Comparison of ENCODE assay signal across 1 cellular context in the genomic region with DNA sequence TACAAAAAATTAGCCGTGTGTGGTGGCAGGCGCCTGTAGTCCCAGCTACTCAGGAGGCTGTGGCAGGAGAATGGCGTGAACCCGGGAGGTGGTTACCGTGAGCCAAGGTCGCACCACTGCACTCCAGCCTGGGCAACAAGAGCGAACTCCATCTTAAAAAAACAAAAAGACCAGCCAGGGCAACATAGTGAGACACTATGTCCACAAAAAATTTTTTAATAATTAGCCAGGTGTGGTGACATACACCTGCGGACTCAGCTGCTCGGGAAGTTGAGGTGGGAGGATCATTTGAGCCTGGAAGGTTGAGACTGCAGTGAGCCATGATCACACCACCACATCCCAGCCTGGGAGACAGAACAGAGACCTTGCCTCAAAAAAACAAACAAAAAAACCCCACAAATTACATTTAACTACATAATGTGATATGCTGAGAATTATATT.
TF ChIP-seq lines count a peak whose summit lies in the region.

No MANE protein-coding gene starts in this region.

TF ChIP-seq in HepG2, 621 proteins besides CTCF, POLR2A, EP300 and RAD21 (continued from another document and continues in another):
- TF ChIP-seq, protein P1, sequence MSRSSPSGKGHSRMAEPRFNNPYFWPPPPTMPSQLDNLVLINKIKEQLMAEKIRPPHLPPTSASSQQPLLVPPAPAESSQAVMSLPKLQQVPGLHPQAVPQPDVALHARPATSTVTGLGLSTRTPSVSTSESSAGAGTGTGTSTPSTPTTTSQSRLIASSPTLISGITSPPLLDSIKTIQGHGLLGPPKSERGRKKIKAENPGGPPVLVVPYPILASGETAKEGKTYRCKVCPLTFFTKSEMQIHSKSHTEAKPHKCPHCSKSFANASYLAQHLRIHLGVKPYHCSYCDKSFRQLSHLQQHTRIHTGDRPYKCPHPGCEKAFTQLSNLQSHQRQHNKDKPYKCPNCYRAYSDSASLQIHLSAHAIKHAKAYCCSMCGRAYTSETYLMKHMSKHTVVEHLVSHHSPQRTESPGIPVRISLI (CRISPR knock-in tag; IDR thresholded peaks at IDR 0.05; ENCODE audit: borderline replicate concordance), result 0 out of 2 replicates have a peak, but pooled peaks have one; percentile 44
- TF ChIP-seq SNAPC2 (CRISPR knock-in tag; IDR thresholded peaks at IDR 0.05), result no peak
- TF ChIP-seq TBX2 (CRISPR knock-in tag; IDR thresholded peaks at IDR 0.05; ENCODE audit: borderline replicate concordance), result no peak; the same call in 1 of the 2 replicates
- TF ChIP-seq, protein P2, sequence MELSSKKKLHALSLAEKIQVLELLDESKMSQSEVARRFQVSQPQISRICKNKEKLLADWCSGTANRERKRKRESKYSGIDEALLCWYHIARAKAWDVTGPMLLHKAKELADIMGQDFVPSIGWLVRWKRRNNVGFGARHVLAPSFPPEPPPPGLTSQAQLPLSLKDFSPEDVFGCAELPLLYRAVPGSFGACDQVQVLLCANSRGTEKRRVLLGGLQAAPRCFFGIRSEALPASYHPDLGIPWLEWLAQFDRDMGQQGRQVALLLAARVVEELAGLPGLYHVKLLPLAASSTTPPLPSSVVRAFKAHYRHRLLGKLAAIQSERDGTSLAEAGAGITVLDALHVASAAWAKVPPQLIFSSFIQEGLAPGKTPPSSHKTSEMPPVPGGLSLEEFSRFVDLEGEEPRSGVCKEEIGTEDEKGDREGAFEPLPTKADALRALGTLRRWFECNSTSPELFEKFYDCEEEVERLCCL (CRISPR knock-in tag; IDR thresholded peaks at IDR 0.05; ENCODE audit: borderline replicate concordance), result no peak
- TF ChIP-seq, protein P3, sequence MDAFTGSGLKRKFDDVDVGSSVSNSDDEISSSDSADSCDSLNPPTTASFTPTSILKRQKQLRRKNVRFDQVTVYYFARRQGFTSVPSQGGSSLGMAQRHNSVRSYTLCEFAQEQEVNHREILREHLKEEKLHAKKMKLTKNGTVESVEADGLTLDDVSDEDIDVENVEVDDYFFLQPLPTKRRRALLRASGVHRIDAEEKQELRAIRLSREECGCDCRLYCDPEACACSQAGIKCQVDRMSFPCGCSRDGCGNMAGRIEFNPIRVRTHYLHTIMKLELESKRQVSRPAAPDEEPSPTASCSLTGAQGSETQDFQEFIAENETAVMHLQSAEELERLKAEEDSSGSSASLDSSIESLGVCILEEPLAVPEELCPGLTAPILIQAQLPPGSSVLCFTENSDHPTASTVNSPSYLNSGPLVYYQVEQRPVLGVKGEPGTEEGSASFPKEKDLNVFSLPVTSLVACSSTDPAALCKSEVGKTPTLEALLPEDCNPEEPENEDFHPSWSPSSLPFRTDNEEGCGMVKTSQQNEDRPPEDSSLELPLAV (CRISPR knock-in tag; conservative IDR thresholded peaks at IDR 0.05; ENCODE audit: low read depth), result no peak
- TF ChIP-seq, protein P4, sequence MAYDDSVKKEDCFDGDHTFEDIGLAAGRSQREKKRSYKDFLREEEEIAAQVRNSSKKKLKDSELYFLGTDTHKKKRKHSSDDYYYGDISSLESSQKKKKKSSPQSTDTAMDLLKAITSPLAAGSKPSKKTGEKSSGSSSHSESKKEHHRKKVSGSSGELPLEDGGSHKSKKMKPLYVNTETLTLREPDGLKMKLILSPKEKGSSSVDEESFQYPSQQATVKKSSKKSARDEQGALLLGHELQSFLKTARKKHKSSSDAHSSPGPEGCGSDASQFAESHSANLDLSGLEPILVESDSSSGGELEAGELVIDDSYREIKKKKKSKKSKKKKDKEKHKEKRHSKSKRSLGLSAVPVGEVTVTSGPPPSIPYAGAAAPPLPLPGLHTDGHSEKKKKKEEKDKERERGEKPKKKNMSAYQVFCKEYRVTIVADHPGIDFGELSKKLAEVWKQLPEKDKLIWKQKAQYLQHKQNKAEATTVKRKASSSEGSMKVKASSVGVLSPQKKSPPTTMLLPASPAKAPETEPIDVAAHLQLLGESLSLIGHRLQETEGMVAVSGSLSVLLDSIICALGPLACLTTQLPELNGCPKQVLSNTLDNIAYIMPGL (CRISPR knock-in tag; IDR thresholded peaks at IDR 0.05; ENCODE audit: borderline replicate concordance in 1 of 2, low read depth in 1 of 2), result no peak
- no peak for TF ChIP-seq ZNF614 (CRISPR knock-in tag; IDR thresholded peaks at IDR 0.05; ENCODE audit: borderline replicate concordance)
- TF ChIP-seq HCFC1 (IDR thresholded peaks at IDR 0.05; ENCODE audit: low read depth, low read length), result no peak
- no peak for TF ChIP-seq GLI4 (CRISPR knock-in tag; IDR thresholded peaks at IDR 0.05; ENCODE audit: borderline replicate concordance)
- no peak for TF ChIP-seq ZFP82 (CRISPR knock-in tag; IDR thresholded peaks at IDR 0.05; ENCODE audit: borderline replicate concordance)
- TF ChIP-seq ZNF563 (CRISPR knock-in tag; IDR thresholded peaks at IDR 0.05), result no peak
- TF ChIP-seq ZNF121 (CRISPR knock-in tag; IDR thresholded peaks at IDR 0.05), result peak; percentile 96
- TF ChIP-seq NRL (CRISPR knock-in tag; IDR thresholded peaks at IDR 0.05; ENCODE audit: borderline replicate concordance), result no peak
- TF ChIP-seq, protein P5, sequence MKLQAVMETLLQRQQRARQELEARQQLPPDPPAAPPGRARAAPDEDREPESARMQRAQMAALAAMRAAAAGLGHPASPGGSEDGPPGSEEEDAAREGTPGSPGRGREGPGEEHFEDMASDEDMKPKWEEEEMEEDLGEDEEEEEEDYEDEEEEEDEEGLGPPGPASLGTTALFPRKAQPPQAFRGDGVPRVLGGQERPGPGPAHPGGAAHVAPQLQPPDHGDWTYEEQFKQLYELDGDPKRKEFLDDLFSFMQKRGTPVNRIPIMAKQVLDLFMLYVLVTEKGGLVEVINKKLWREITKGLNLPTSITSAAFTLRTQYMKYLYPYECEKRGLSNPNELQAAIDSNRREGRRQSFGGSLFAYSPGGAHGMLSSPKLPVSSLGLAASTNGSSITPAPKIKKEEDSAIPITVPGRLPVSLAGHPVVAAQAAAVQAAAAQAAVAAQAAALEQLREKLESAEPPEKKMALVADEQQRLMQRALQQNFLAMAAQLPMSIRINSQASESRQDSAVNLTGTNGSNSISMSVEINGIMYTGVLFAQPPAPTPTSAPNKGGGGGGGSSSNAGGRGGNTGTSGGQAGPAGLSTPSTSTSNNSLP (IDR thresholded peaks at IDR 0.05; ENCODE audit: low read depth, low read length), result no peak
- no peak for TF ChIP-seq TMF1 (CRISPR knock-in tag; IDR thresholded peaks at IDR 0.05; ENCODE audit: low read depth)
- no peak for TF ChIP-seq KLF11 (CRISPR knock-in tag; IDR thresholded peaks at IDR 0.05)
- TF ChIP-seq, protein P6, sequence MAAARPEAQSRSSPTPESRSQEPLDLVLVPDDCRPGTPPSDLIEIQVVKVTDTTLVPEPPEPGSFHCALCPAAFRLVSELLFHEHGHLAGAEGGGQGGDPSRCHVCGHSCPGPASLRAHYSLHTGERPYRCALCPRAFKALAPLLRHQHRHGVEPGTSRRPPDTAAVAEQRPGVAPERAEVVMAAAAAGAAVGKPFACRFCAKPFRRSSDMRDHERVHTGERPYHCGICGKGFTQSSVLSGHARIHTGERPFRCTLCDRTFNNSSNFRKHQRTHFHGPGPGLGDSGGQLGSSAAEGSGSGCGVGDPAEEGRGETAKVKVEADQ (CRISPR knock-in tag; IDR thresholded peaks at IDR 0.05; ENCODE audit: borderline replicate concordance), result no peak
- TF ChIP-seq, protein P7, sequence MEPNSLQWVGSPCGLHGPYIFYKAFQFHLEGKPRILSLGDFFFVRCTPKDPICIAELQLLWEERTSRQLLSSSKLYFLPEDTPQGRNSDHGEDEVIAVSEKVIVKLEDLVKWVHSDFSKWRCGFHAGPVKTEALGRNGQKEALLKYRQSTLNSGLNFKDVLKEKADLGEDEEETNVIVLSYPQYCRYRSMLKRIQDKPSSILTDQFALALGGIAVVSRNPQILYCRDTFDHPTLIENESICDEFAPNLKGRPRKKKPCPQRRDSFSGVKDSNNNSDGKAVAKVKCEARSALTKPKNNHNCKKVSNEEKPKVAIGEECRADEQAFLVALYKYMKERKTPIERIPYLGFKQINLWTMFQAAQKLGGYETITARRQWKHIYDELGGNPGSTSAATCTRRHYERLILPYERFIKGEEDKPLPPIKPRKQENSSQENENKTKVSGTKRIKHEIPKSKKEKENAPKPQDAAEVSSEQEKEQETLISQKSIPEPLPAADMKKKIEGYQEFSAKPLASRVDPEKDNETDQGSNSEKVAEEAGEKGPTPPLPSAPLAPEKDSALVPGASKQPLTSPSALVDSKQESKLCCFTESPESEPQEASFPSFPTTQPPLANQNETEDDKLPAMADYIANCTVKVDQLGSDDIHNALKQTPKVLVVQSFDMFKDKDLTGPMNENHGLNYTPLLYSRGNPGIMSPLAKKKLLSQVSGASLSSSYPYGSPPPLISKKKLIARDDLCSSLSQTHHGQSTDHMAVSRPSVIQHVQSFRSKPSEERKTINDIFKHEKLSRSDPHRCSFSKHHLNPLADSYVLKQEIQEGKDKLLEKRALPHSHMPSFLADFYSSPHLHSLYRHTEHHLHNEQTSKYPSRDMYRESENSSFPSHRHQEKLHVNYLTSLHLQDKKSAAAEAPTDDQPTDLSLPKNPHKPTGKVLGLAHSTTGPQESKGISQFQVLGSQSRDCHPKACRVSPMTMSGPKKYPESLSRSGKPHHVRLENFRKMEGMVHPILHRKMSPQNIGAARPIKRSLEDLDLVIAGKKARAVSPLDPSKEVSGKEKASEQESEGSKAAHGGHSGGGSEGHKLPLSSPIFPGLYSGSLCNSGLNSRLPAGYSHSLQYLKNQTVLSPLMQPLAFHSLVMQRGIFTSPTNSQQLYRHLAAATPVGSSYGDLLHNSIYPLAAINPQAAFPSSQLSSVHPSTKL (CRISPR knock-in tag; IDR thresholded peaks at IDR 0.05), result 0 out of 2 replicates have a peak, but pooled peaks have one; percentile 11
- TF ChIP-seq KMT2B (CRISPR knock-in tag; IDR thresholded peaks at IDR 0.05), result no peak
- TF ChIP-seq, protein P8, sequence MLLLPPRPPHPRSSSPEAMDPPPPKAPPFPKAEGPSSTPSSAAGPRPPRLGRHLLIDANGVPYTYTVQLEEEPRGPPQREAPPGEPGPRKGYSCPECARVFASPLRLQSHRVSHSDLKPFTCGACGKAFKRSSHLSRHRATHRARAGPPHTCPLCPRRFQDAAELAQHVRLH (CRISPR knock-in tag; IDR thresholded peaks at IDR 0.05; ENCODE audit: borderline replicate concordance, low read depth), result no peak
- TF ChIP-seq SKI (IDR thresholded peaks at IDR 0.05; ENCODE audit: partially characterized antibody), result no peak
- no peak for TF ChIP-seq PCBP1 (IDR thresholded peaks at IDR 0.05; ENCODE audit: borderline replicate concordance, low read depth, low read length)
- TF ChIP-seq, protein P9, sequence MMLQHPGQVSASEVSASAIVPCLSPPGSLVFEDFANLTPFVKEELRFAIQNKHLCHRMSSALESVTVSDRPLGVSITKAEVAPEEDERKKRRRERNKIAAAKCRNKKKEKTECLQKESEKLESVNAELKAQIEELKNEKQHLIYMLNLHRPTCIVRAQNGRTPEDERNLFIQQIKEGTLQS (CRISPR knock-in tag; IDR thresholded peaks at IDR 0.05), result no peak
- TF ChIP-seq, protein P10, sequence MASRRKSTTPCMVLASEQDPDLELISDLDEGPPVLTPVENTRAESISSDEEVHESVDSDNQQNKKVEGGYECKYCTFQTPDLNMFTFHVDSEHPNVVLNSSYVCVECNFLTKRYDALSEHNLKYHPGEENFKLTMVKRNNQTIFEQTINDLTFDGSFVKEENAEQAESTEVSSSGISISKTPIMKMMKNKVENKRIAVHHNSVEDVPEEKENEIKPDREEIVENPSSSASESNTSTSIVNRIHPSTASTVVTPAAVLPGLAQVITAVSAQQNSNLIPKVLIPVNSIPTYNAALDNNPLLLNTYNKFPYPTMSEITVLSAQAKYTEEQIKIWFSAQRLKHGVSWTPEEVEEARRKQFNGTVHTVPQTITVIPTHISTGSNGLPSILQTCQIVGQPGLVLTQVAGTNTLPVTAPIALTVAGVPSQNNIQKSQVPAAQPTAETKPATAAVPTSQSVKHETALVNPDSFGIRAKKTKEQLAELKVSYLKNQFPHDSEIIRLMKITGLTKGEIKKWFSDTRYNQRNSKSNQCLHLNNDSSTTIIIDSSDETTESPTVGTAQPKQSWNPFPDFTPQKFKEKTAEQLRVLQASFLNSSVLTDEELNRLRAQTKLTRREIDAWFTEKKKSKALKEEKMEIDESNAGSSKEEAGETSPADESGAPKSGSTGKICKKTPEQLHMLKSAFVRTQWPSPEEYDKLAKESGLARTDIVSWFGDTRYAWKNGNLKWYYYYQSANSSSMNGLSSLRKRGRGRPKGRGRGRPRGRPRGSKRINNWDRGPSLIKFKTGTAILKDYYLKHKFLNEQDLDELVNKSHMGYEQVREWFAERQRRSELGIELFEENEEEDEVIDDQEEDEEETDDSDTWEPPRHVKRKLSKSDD (CRISPR knock-in tag; IDR thresholded peaks at IDR 0.05; ENCODE audit: low read depth), result peak; percentile 44; the same call in 1 of the 2 replicates
- TF ChIP-seq, protein P11, sequence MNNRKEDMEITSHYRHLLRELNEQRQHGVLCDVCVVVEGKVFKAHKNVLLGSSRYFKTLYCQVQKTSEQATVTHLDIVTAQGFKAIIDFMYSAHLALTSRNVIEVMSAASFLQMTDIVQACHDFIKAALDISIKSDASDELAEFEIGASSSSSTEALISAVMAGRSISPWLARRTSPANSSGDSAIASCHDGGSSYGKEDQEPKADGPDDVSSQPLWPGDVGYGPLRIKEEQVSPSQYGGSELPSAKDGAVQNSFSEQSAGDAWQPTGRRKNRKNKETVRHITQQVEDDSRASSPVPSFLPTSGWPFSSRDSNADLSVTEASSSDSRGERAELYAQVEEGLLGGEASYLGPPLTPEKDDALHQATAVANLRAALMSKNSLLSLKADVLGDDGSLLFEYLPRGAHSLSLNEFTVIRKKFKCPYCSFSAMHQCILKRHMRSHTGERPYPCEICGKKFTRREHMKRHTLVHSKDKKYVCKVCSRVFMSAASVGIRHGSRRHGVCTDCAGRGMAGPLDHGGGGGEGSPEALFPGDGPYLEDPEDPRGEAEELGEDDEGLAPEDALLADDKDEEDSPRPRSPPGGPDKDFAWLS (CRISPR knock-in tag; IDR thresholded peaks at IDR 0.05; ENCODE audit: borderline replicate concordance), result no peak
- no peak for TF ChIP-seq ZNF383 (CRISPR knock-in tag; IDR thresholded peaks at IDR 0.05; ENCODE audit: borderline replicate concordance)
- TF ChIP-seq FIP1L1 (IDR thresholded peaks at IDR 0.05; ENCODE audit: borderline replicate concordance, insufficient read depth, low read depth, low read length), result no peak
- no peak for TF ChIP-seq ZNF205 (CRISPR knock-in tag; IDR thresholded peaks at IDR 0.05)
- TF ChIP-seq ZNF232 (CRISPR knock-in tag; IDR thresholded peaks at IDR 0.05; ENCODE audit: borderline replicate concordance), result no peak
- no peak for TF ChIP-seq TAF15 (IDR thresholded peaks at IDR 0.05; ENCODE audit: low read depth, low read length, poor library complexity, severe bottlenecking)
- no peak for TF ChIP-seq THYN1 (CRISPR knock-in tag; IDR thresholded peaks at IDR 0.05; ENCODE audit: borderline replicate concordance, low read depth)
- TF ChIP-seq ZNF337 (CRISPR knock-in tag; IDR thresholded peaks at IDR 0.05; ENCODE audit: borderline replicate concordance, low read depth), result no peak
- no peak for TF ChIP-seq ZNF496 (CRISPR knock-in tag; IDR thresholded peaks at IDR 0.05; ENCODE audit: insufficient replicate concordance)
- no peak for TF ChIP-seq NR2F2 (IDR thresholded peaks at IDR 0.05; ENCODE audit: borderline replicate concordance, low read depth)
- TF ChIP-seq, protein P12, sequence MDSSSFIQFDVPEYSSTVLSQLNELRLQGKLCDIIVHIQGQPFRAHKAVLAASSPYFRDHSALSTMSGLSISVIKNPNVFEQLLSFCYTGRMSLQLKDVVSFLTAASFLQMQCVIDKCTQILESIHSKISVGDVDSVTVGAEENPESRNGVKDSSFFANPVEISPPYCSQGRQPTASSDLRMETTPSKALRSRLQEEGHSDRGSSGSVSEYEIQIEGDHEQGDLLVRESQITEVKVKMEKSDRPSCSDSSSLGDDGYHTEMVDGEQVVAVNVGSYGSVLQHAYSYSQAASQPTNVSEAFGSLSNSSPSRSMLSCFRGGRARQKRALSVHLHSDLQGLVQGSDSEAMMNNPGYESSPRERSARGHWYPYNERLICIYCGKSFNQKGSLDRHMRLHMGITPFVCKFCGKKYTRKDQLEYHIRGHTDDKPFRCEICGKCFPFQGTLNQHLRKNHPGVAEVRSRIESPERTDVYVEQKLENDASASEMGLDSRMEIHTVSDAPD (CRISPR knock-in tag; IDR thresholded peaks at IDR 0.05), result 0 out of 2 replicates have a peak, but pooled peaks have one; percentile 16
- no peak for TF ChIP-seq NFE2L2 (IDR thresholded peaks at IDR 0.05; ENCODE audit: low read length)
